Comparison of ENCODE assay signal across 1 cellular context in the genomic region with DNA sequence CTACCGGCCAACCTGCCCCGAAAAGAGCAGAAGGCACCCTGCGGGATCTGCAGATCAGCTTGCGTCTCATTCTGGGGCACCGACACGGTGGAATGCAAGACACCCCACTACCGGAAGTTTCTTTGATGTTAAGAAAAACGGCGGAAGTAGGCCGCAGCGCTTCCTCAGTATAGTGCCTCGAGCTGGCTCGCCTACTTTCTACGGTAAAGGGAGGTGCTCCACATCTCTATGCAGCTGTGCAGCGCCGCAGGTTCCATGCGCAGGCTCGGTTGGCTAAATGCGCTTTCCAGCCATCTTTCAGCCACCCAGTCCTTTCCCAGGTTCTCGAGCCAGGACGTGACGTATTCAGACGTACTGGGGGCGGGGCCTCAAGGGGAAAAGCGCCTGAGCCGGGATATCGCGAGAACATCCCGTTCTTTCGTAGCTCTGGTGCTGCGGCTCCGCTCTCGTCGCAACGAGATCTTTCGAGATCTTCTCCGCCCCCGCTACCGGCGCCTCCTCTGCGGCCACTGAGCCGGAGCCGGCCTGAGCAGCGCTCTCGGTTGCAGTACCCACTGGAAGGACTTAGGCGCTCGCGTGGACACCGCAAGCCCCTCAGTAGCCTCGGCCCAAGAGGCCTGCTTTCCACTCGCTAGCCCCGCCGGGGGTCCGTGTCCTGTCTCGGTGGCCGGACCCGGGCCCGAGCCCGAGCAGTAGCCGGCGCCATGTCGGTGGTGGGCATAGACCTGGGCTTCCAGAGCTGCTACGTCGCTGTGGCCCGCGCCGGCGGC.
TF ChIP-seq lines count a peak whose summit lies in the region.

A gene (plus strand): TSS at position 467 of the 770 bp plus-strand sequence. CDS start 238 bp downstream, at position 705.

TF ChIP-seq in H1, 55 proteins besides CTCF, POLR2A, EP300 and RAD21 (continued from another document):
- no peak for TF ChIP-seq CTBP2 (IDR thresholded peaks at IDR 0.05; ENCODE audit: borderline replicate concordance, insufficient read depth, insufficient read length, low read length)
- TF ChIP-seq TAF1 (IDR thresholded peaks at IDR 0.05; ENCODE audit: low read depth, low read length): peak; percentile 98
- no peak for TF ChIP-seq HDAC6 (IDR thresholded peaks at IDR 0.05; ENCODE audit: low read depth, low read length)
- TF ChIP-seq CREB1 (IDR thresholded peaks at IDR 0.05): peak; percentile 93
- TF ChIP-seq TBP (IDR thresholded peaks at IDR 0.05; ENCODE audit: low read depth, low read length): peak; percentile 95
- TF ChIP-seq YY1 (IDR thresholded peaks at IDR 0.05; ENCODE audit: low read depth, low read length): peak; percentile 89
- TF ChIP-seq, protein P1, sequence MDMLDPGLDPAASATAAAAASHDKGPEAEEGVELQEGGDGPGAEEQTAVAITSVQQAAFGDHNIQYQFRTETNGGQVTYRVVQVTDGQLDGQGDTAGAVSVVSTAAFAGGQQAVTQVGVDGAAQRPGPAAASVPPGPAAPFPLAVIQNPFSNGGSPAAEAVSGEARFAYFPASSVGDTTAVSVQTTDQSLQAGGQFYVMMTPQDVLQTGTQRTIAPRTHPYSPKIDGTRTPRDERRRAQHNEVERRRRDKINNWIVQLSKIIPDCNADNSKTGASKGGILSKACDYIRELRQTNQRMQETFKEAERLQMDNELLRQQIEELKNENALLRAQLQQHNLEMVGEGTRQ (IDR thresholded peaks at IDR 0.05; ENCODE audit: low read length): no peak
- no peak for TF ChIP-seq ZNF274 (IDR thresholded peaks at IDR 0.05; ENCODE audit: borderline replicate concordance, extremely low read depth, low read length)
- peak; percentile 40; the same call in 1 of the 2 replicates for TF ChIP-seq NRF1 (IDR thresholded peaks at IDR 0.05; ENCODE audit: low read depth, low read length)
- TF ChIP-seq, protein P2, sequence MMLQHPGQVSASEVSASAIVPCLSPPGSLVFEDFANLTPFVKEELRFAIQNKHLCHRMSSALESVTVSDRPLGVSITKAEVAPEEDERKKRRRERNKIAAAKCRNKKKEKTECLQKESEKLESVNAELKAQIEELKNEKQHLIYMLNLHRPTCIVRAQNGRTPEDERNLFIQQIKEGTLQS (IDR thresholded peaks at IDR 0.05; ENCODE audit: insufficient read depth, low read depth, low read length): no peak
- TF ChIP-seq SP4 (IDR thresholded peaks at IDR 0.05; ENCODE audit: low read length): peak; percentile 85; the same call in 1 of the 2 replicates
- peak; percentile 92 for TF ChIP-seq PHF8 (conservative IDR thresholded peaks at IDR 0.05; ENCODE audit: low read depth, low read length)
- TF ChIP-seq GTF2F1 (IDR thresholded peaks at IDR 0.05; ENCODE audit: borderline replicate concordance, low read depth, low read length): peak; percentile 76
- peak; percentile 95 for TF ChIP-seq BRCA1 (IDR thresholded peaks at IDR 0.05; ENCODE audit: low read depth, low read length)
- TF ChIP-seq, protein P3, sequence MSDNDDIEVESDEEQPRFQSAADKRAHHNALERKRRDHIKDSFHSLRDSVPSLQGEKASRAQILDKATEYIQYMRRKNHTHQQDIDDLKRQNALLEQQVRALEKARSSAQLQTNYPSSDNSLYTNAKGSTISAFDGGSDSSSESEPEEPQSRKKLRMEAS (IDR thresholded peaks at IDR 0.05): peak; percentile 40
- no peak for TF ChIP-seq SIRT6 (IDR thresholded peaks at IDR 0.05; ENCODE audit: low read length)
- TF ChIP-seq SUZ12 (IDR thresholded peaks at IDR 0.05; ENCODE audit: low read length): no peak
- TF ChIP-seq CHD1 (IDR thresholded peaks at IDR 0.05; ENCODE audit: low read depth, low read length): no peak; the same call in 1 of the 2 replicates
- TF ChIP-seq NANOG (IDR thresholded peaks at IDR 0.05; ENCODE audit: insufficient read depth, low read depth, low read length, poor library complexity, severe bottlenecking): peak; percentile 5
- TF ChIP-seq KDM4A (IDR thresholded peaks at IDR 0.05; ENCODE audit: low read depth, low read length, severe bottlenecking): peak; percentile 69
- TF ChIP-seq TEAD4 (IDR thresholded peaks at IDR 0.05; ENCODE audit: low read depth, low read length): 0 out of 2 replicates have a peak, but pooled peaks have one; percentile 49
- TF ChIP-seq BCL11A (IDR thresholded peaks at IDR 0.05; ENCODE audit: low read depth in 2 of 2, low read length in 2 of 2): no peak
- TF ChIP-seq, protein P4, sequence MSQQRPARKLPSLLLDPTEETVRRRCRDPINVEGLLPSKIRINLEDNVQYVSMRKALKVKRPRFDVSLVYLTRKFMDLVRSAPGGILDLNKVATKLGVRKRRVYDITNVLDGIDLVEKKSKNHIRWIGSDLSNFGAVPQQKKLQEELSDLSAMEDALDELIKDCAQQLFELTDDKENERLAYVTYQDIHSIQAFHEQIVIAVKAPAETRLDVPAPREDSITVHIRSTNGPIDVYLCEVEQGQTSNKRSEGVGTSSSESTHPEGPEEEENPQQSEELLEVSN (IDR thresholded peaks at IDR 0.05): no peak; the same call in 1 of the 2 replicates
- no peak for TF ChIP-seq RXRA (IDR thresholded peaks at IDR 0.05; ENCODE audit: insufficient read depth, low read depth, low read length)
- TF ChIP-seq CBX5 (IDR thresholded peaks at IDR 0.05; ENCODE audit: low read depth, low read length): no peak
- no peak for TF ChIP-seq SAP30 (IDR thresholded peaks at IDR 0.05; ENCODE audit: insufficient read depth, insufficient replicate concordance, low read length)
- 0 out of 4 replicates have a peak, but pooled peaks of 1 of the 2 experiments have one; percentile 13 for TF ChIP-seq SIN3A (conservative IDR thresholded peaks at IDR 0.05 in 1 of 2, IDR thresholded peaks at IDR 0.05 in 1 of 2; ENCODE audit: low read depth in 1 of 2, low read length in 2 of 2)
- TF ChIP-seq RFX5 (IDR thresholded peaks at IDR 0.05; ENCODE audit: borderline replicate concordance, low read depth, low read length): no peak
- 0 out of 2 replicates have a peak, but pooled peaks have one; percentile 2 for TF ChIP-seq KDM5A (IDR thresholded peaks at IDR 0.05; ENCODE audit: low read length)
- TF ChIP-seq FOSL1 (IDR thresholded peaks at IDR 0.05; ENCODE audit: insufficient read depth, low read depth, low read length): no peak
- peak; percentile 52; the same call in 1 of the 2 replicates for TF ChIP-seq SP1 (IDR thresholded peaks at IDR 0.05; ENCODE audit: low read depth, low read length)
- TF ChIP-seq, protein P5, sequence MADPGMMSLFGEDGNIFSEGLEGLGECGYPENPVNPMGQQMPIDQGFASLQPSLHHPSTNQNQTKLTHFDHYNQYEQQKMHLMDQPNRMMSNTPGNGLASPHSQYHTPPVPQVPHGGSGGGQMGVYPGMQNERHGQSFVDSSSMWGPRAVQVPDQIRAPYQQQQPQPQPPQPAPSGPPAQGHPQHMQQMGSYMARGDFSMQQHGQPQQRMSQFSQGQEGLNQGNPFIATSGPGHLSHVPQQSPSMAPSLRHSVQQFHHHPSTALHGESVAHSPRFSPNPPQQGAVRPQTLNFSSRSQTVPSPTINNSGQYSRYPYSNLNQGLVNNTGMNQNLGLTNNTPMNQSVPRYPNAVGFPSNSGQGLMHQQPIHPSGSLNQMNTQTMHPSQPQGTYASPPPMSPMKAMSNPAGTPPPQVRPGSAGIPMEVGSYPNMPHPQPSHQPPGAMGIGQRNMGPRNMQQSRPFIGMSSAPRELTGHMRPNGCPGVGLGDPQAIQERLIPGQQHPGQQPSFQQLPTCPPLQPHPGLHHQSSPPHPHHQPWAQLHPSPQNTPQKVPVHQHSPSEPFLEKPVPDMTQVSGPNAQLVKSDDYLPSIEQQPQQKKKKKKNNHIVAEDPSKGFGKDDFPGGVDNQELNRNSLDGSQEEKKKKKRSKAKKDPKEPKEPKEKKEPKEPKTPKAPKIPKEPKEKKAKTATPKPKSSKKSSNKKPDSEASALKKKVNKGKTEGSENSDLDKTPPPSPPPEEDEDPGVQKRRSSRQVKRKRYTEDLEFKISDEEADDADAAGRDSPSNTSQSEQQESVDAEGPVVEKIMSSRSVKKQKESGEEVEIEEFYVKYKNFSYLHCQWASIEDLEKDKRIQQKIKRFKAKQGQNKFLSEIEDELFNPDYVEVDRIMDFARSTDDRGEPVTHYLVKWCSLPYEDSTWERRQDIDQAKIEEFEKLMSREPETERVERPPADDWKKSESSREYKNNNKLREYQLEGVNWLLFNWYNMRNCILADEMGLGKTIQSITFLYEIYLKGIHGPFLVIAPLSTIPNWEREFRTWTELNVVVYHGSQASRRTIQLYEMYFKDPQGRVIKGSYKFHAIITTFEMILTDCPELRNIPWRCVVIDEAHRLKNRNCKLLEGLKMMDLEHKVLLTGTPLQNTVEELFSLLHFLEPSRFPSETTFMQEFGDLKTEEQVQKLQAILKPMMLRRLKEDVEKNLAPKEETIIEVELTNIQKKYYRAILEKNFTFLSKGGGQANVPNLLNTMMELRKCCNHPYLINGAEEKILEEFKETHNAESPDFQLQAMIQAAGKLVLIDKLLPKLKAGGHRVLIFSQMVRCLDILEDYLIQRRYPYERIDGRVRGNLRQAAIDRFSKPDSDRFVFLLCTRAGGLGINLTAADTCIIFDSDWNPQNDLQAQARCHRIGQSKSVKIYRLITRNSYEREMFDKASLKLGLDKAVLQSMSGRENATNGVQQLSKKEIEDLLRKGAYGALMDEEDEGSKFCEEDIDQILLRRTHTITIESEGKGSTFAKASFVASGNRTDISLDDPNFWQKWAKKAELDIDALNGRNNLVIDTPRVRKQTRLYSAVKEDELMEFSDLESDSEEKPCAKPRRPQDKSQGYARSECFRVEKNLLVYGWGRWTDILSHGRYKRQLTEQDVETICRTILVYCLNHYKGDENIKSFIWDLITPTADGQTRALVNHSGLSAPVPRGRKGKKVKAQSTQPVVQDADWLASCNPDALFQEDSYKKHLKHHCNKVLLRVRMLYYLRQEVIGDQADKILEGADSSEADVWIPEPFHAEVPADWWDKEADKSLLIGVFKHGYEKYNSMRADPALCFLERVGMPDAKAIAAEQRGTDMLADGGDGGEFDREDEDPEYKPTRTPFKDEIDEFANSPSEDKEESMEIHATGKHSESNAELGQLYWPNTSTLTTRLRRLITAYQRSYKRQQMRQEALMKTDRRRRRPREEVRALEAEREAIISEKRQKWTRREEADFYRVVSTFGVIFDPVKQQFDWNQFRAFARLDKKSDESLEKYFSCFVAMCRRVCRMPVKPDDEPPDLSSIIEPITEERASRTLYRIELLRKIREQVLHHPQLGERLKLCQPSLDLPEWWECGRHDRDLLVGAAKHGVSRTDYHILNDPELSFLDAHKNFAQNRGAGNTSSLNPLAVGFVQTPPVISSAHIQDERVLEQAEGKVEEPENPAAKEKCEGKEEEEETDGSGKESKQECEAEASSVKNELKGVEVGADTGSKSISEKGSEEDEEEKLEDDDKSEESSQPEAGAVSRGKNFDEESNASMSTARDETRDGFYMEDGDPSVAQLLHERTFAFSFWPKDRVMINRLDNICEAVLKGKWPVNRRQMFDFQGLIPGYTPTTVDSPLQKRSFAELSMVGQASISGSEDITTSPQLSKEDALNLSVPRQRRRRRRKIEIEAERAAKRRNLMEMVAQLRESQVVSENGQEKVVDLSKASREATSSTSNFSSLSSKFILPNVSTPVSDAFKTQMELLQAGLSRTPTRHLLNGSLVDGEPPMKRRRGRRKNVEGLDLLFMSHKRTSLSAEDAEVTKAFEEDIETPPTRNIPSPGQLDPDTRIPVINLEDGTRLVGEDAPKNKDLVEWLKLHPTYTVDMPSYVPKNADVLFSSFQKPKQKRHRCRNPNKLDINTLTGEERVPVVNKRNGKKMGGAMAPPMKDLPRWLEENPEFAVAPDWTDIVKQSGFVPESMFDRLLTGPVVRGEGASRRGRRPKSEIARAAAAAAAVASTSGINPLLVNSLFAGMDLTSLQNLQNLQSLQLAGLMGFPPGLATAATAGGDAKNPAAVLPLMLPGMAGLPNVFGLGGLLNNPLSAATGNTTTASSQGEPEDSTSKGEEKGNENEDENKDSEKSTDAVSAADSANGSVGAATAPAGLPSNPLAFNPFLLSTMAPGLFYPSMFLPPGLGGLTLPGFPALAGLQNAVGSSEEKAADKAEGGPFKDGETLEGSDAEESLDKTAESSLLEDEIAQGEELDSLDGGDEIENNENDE (IDR thresholded peaks at IDR 0.05; ENCODE audit: insufficient replicate concordance, low read length): no peak
- peak; percentile 64; the same call in 1 of the 2 replicates for TF ChIP-seq GABPA (IDR thresholded peaks at IDR 0.05; ENCODE audit: borderline replicate concordance, insufficient read depth, low read length)
- TF ChIP-seq ASH2L (IDR thresholded peaks at IDR 0.05; ENCODE audit: low read length): peak; percentile 35
- no peak for TF ChIP-seq JUND (IDR thresholded peaks at IDR 0.05; ENCODE audit: low read length)
TF ChIP-seq in H1: peak in this region for 24.
